In genomic region chrX:24204958-24205357, GRCh38 we compare ENCODE assay signal across 22 cellular contexts. TPM values are rescaled to one million over a fixed set of nuclear protein-coding genes. Genes with fewer than 3 reads are reported as not detected.
DNase-seq lines count a peak whose midpoint lies in the region; ATAC-seq, FAIRE-seq and TF ChIP-seq lines count a peak whose summit lies in the region.
"Had no signal": no experiment of that assay in that cellular context is flagged by ENCODE, and none has a peak within 500 bp of the region (broad histone marks: within the 10 kb centered on the region; RNA-seq: fewer than 3 reads in every experiment).

No MANE protein-coding gene starts in this region.

- H3K27ac ChIP-seq in H1 (ENCODE audit: low read depth, low read length) (no peak overlapping the region), subcutaneous abdominal adipose tissue (ENCODE audit: low read depth, low read length) (peak overlapping the region; percentile 39)

- POLR2A ChIA-PET in H1 (lab: Charles Lee; ENCODE audit: partially characterized antibody) = interaction anchor here (1.3 to 1.7 kb wide), 2 partner anchors 10 to 124 kb away, joined by 3 to 4 read pairs; no protein-coding TSS in a partner anchor

- H3K4ac ChIP-seq in H1 (replicated peaks; ENCODE audit: insufficient read length, low read depth, low read length) = no peak overlapping the region

- no peak overlapping the region for H3K14ac ChIP-seq in H1 (ENCODE audit: insufficient read length)

- no peaks in the 10 kb centered on the region for H3K23me2 ChIP-seq in H1 (ENCODE audit: low read depth, low read length)

- DNase-seq in activated naive CD4-positive, alpha-beta T cell (lab: John Stamatoyannopoulos, UW) = no peak
- DNase-seq in H1 (ENCODE audit: low read depth in 1 of 2, low spot score in 2 of 2) (no peak), UCSD-AML1 (lab: John Stamatoyannopoulos, UW; ENCODE audit: unreplicated experiment) (no peak)
- DNase-seq: amygdala; COR-L47; erythroblast; gastrocnemius medialis; midbrain; NCI-H1436 treated with DMSO at 0.1 percent for 48 hours; NCI-H2171 treated with DMSO at 0.1 percent for 48 hours; NCI-H69; OCI-M1; retina; Right ventricle myocardium superior; stimulated activated CD4-positive, alpha-beta T cell treated with anti-CD3 and anti-CD28 coated beads, Interleukin-12 subunit alpha, Interleukin-12 subunit beta, amount 100 ng/mL, for 4 hours had no signal

- H2BK15ac ChIP-seq in H1 (ENCODE audit: low read length) = no peak overlapping the region

- peaks cover 0 to 26% (median 3%) of the 10 kb centered on the region in 4 experiments; a peak in 5 of 8 replicates for H3K36me3 ChIP-seq in H1 (ENCODE audit: control insufficient read depth in 2 of 4, insufficient read depth in 4 of 4, low read length in 3 of 4)
- peaks cover 18 to 39% (median 28%) of the 10 kb centered on the region in 5 donors for H3K36me3 ChIP-seq in subcutaneous abdominal adipose tissue (ENCODE audit: control insufficient read depth in 5 of 5, insufficient read depth in 5 of 5, low read length in 5 of 5)

- no peak overlapping the region for H2AFZ ChIP-seq in H1 (ENCODE audit: low read length)

- no peak for TF ChIP-seq EP300 in H1 (IDR thresholded peaks at IDR 0.05; ENCODE audit: borderline replicate concordance in 1 of 2, low read depth in 2 of 2, low read length in 2 of 2)

- no peak overlapping the region for H3K4me3 ChIP-seq in H1 (ENCODE audit: extremely low read depth in 1 of 4, insufficient read depth in 2 of 4, low read depth in 3 of 4, low read length in 4 of 4)
- no peak overlapping the region for H3K4me3 ChIP-seq in subcutaneous abdominal adipose tissue (ENCODE audit: low read depth in 1 of 5, low read length in 5 of 5)
- H3K4me3 ChIP-seq: gastrocnemius medialis had no signal

- peaks cover under 1% of the 10 kb centered on the region for H3K36me3 Mint-ChIP-seq in activated naive CD4-positive, alpha-beta T cell treated with anti-CD3 and anti-CD28 coated beads, Interleukin-2, amount 50 U/mL, for 24 hours
- no peaks in the 10 kb centered on the region for H3K36me3 Mint-ChIP-seq in IgD-negative memory B cell

- no peak overlapping the region for H4K91ac ChIP-seq in H1 (replicated peaks; ENCODE audit: insufficient read length, low read length)

- H3K23ac ChIP-seq in H1 (ENCODE audit: insufficient read length) = no peak overlapping the region

- no peak overlapping the region for H2BK20ac ChIP-seq in H1 (ENCODE audit: low read length)

- H3K56ac ChIP-seq in H1 (replicated peaks; ENCODE audit: insufficient read length, low read depth, low read length) = no peak overlapping the region

- H3K27me3 ChIP-seq in H1 (replicated peaks in 1 of 4; ENCODE audit: control insufficient read depth in 3 of 4, extremely low read depth in 1 of 4, insufficient read depth in 3 of 4, low read length in 3 of 4) (no peaks in the 10 kb centered on the region), subcutaneous abdominal adipose tissue (ENCODE audit: control insufficient read depth in 5 of 5, insufficient read depth in 4 of 5, low read length in 5 of 5) (no peaks in the 10 kb centered on the region)
- H3K27me3 ChIP-seq: gastrocnemius medialis had no signal

- no peaks in the 10 kb centered on the region for H3K79me1 ChIP-seq in H1 (ENCODE audit: low read depth, low read length)

- H2BK120ac ChIP-seq in H1 (replicated peaks; ENCODE audit: low read depth, low read length) = no peak overlapping the region

- no peak overlapping the region for H4K5ac ChIP-seq in H1 (ENCODE audit: insufficient read length, low read depth, low read length)

- H3K27ac Mint-ChIP-seq in activated naive CD4-positive, alpha-beta T cell treated with anti-CD3 and anti-CD28 coated beads, Interleukin-2, amount 50 U/mL, for 24 hours = no peak overlapping the region
- peak overlapping the region in 2 of 3 donors; percentile 21 to 77 for H3K27ac Mint-ChIP-seq in IgD-negative memory B cell
- H3K27ac Mint-ChIP-seq: activated T-helper 1 cell treated with anti-CD3 and anti-CD28 coated beads, Interleukin-12 subunit alpha, Interleukin-12 subunit beta, Interleukin-2, Interleukin-4 antibody, amounts not matched to agents 30 ng/mL and 10 ng/mL and 1 ng/mL, durations not matched to agents 14 hours and 24 hours and 36 hours had no signal

- no peaks in the 10 kb centered on the region for H3K27me3 Mint-ChIP-seq in activated naive CD4-positive, alpha-beta T cell treated with anti-CD3 and anti-CD28 coated beads, Interleukin-2, amount 50 U/mL, for 24 hours
- H3K27me3 Mint-ChIP-seq in IgD-negative memory B cell = no peaks in the 10 kb centered on the region

- H3K18ac ChIP-seq in H1 (ENCODE audit: extremely low read depth, low read length) = no peak overlapping the region

- no peak for TF ChIP-seq RAD21 in H1 (IDR thresholded peaks at IDR 0.05 in 1 of 2, conservative IDR thresholded peaks at IDR 0.05 in 1 of 2; ENCODE audit: low read depth in 2 of 2, low read length in 2 of 2)

- no peak overlapping the region for H3K9ac ChIP-seq in H1 (replicated peaks in 1 of 4; ENCODE audit: extremely low read depth in 1 of 4, low read depth in 3 of 4, low read length in 3 of 4)
- H3K9ac ChIP-seq in subcutaneous abdominal adipose tissue (ENCODE audit: low read length in 5 of 5) = no peak overlapping the region

- no peak for TF ChIP-seq POLR2A in H1 (IDR thresholded peaks at IDR 0.05; ENCODE audit: control extremely low read depth in 1 of 2, low read depth in 2 of 2, low read length in 2 of 2)

- peaks cover 0 to 10% of the 10 kb centered on the region in 2 experiments; a peak in 1 of 4 replicates for H3K79me2 ChIP-seq in H1 (ENCODE audit: control insufficient read depth in 1 of 2, insufficient read depth in 2 of 2, low read length in 2 of 2)

- no peak overlapping the region for H2AK5ac ChIP-seq in H1 (ENCODE audit: low read depth, low read length)

- peak overlapping the region; percentile 1 for H3K4me3 Mint-ChIP-seq in activated naive CD4-positive, alpha-beta T cell treated with anti-CD3 and anti-CD28 coated beads, Interleukin-2, amount 50 U/mL, for 24 hours
- peak overlapping the region in 1 of 4 donors; percentile 1 for H3K4me3 Mint-ChIP-seq in IgD-negative memory B cell
- H3K4me3 Mint-ChIP-seq: activated T-helper 1 cell treated with anti-CD3 and anti-CD28 coated beads, Interleukin-12 subunit alpha, Interleukin-12 subunit beta, Interleukin-2, Interleukin-4 antibody, amounts not matched to agents 30 ng/mL and 10 ng/mL and 1 ng/mL, durations not matched to agents 14 hours and 24 hours and 36 hours had no signal

- no peaks in the 10 kb centered on the region for H3K4me1 ChIP-seq in H1 (replicated peaks in 1 of 4; ENCODE audit: control insufficient read depth in 3 of 4, insufficient read depth in 4 of 4, low read length in 3 of 4)
- peaks cover 0 to 37% (median 15%) of the 10 kb centered on the region in 5 donors for H3K4me1 ChIP-seq in subcutaneous abdominal adipose tissue (ENCODE audit: control insufficient read depth in 5 of 5, insufficient read depth in 5 of 5, low read length in 5 of 5)

- ATAC-seq in GM21526 (IDR thresholded peaks at IDR 0.05; ENCODE audit: low FRiP score, unreplicated experiment) (no peak), GM19467 (IDR thresholded peaks at IDR 0.05; ENCODE audit: unreplicated experiment) (no peak)
- ATAC-seq: gastrocnemius medialis, left lobe of liver had no signal

- WGBS in H1 (ENCODE audit: extremely low coverage in 1 of 2, insufficient coverage in 1 of 2, insufficient read length in 1 of 2, insufficient replicate concordance in 2 of 2, low coverage in 1 of 2, low lambda C conversion rate in 2 of 2, missing lambda C conversion rate in 1 of 2), 2 experiments = 100% methylated on average over 1 of the region's 1 CpG; no CpG with 5 or more reads in 1 of the 2 experiments

- no peak overlapping the region for H4K8ac ChIP-seq in H1 (ENCODE audit: extremely low read depth, insufficient read depth, low read length)

- no peak overlapping the region for H3K4me2 ChIP-seq in H1 (ENCODE audit: insufficient read depth in 1 of 2, low read depth in 2 of 2, low read length in 2 of 2)

- H3K9me3 ChIP-seq in H1 (ENCODE audit: insufficient read depth in 2 of 2, low read depth in 1 of 2, low read length in 1 of 2) = no peaks in the 10 kb centered on the region
- H3K9me3 ChIP-seq in subcutaneous abdominal adipose tissue (ENCODE audit: control insufficient read depth in 5 of 5, low read length in 5 of 5) = no peaks in the 10 kb centered on the region
- H3K9me3 ChIP-seq: gastrocnemius medialis had no signal

- no peaks in the 10 kb centered on the region for H3K9me3 Mint-ChIP-seq in activated naive CD4-positive, alpha-beta T cell treated with anti-CD3 and anti-CD28 coated beads, Interleukin-2, amount 50 U/mL, for 24 hours
- H3K9me3 Mint-ChIP-seq in IgD-negative memory B cell = no peaks in the 10 kb centered on the region
- H3K9me3 Mint-ChIP-seq: activated T-helper 1 cell treated with anti-CD3 and anti-CD28 coated beads, Interleukin-12 subunit alpha, Interleukin-12 subunit beta, Interleukin-2, Interleukin-4 antibody, amounts not matched to agents 30 ng/mL and 10 ng/mL and 1 ng/mL, durations not matched to agents 14 hours and 24 hours and 36 hours had no signal

- no peak overlapping the region for H2BK5ac ChIP-seq in H1 (ENCODE audit: low read depth, low read length)

- H4K20me1 ChIP-seq in H1 (replicated peaks in 1 of 2; ENCODE audit: control insufficient read depth in 1 of 2, insufficient read depth in 2 of 2, low read length in 2 of 2) = peaks cover 0 to 3% of the 10 kb centered on the region in 2 experiments

- H2BK12ac ChIP-seq in H1 (ENCODE audit: low read depth, low read length) = no peak overlapping the region

- no peak for TF ChIP-seq CTCF in H1 (IDR thresholded peaks at IDR 0.05; ENCODE audit: control extremely low read depth in 1 of 3, insufficient read depth in 1 of 3, low read depth in 1 of 3, low read length in 3 of 3)

- H3K4me1 Mint-ChIP-seq in activated naive CD4-positive, alpha-beta T cell treated with anti-CD3 and anti-CD28 coated beads, Interleukin-2, amount 50 U/mL, for 24 hours = peaks cover 42% of the 10 kb centered on the region
- H3K4me1 Mint-ChIP-seq in IgD-negative memory B cell = peaks cover 22 to 40% (median 39%) of the 10 kb centered on the region in 3 donors

- CTCF ChIA-PET in H1 (lab: Charles Lee; ENCODE audit: partially characterized antibody) = no interaction called here

- FAIRE-seq in H1 (lab: Jason Lieb, UNC) = peak; percentile 13

TF ChIP-seq in H1, 55 proteins besides CTCF, POLR2A, EP300 and RAD21 (continues in another document):
- TF ChIP-seq TAF1 (IDR thresholded peaks at IDR 0.05; ENCODE audit: low read depth, low read length) (no peak), BACH1 (IDR thresholded peaks at IDR 0.05; ENCODE audit: low read length) (no peak), PHF8 (conservative IDR thresholded peaks at IDR 0.05; ENCODE audit: low read depth, low read length) (no peak)

RNA-seq across cellular contexts. Expression of gene ZFX, which starts 55.4 kb away (rescaled TPM):
- polyA plus RNA-seq in IgD-negative memory B cell (39.1 TPM), H1 (2011; rRNA removed) (2.8 and 7.1 TPM in 2 replicates)
- total RNA-seq in H1 (2021; fragmentation: NEBNext Ultra II Directional; extraction: Animal tissue kit (Norgen Biotek cat#: 25700)) = 22.0 and 24.3 TPM in 2 replicates
- 5.8 TPM for polyA plus RNA-seq in H1 (2011; cell fraction: cytosol; rRNA removed)
- 4.5 TPM for polyA plus RNA-seq in H1 (2011; cell fraction: nucleus; rRNA removed)
- polyA plus RNA-seq in H1 (2012, experiment 1 of 2) = 6.1 to 9.5 TPM (median 7.2 TPM) in 4 replicates
- 0.25 TPM for polyA plus RNA-seq in H1 (2012, experiment 2 of 2)
- polyA plus RNA-seq in H1 (2013, experiment 1 of 2) = 6.1 TPM
- polyA plus RNA-seq in H1 (2013, experiment 2 of 2) = 7.1 TPM
- polyA minus RNA-seq in H1 (2011; rRNA and poly(A)+ RNA removed) = 36.4 and 47.0 TPM in 2 replicates
- polyA minus RNA-seq in H1 (2011; cell fraction: cytosol; rRNA and poly(A)+ RNA removed) = 15.5 TPM
- 24.1 TPM for polyA minus RNA-seq in H1 (2011; cell fraction: nucleus; rRNA and poly(A)+ RNA removed)
